ENCODE assay signal across 1 cellular context in the genomic region with DNA sequence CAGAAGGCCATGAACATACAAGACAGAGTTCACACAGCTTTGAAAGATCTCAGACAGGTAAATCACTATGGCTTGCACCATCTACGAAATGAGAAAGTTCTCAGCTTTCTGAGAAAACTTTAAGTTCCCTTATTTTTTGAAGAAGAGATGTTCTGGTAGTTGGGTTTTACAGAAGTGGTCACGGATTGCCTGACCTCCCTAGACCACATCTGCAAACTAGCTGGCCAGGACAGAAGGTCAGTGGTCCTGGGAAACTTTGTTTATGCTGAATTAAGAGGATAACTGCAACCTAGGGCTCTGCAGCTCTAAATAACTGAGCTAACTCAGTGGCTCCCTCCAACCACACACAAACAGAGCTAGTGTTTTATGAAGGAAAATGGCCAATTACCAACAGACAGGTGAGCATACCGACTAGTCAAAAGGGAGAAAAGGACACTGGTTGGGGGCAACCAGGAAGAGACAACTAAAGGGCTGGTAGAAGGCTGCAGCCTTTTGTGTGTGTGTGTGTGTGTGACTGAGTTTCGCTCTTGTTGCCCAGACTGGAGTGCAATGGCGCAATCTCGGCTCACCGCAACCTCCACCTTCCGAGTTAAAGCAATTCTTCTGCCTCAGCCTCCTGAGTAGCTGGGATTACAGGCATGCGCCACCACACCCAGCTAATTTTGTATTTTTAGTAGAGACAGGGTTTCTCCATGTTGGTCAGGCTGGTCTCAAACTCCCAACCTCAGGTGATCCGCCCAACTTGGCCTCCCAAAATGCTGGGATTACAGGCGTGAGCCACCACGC.
A peak's percentile ranks its signal among the peaks of the same experiment; 100 is the strongest.
TF ChIP-seq lines count a peak whose summit lies in the region.

No MANE protein-coding gene starts in this region.

TF ChIP-seq in GM12878, 131 proteins besides CTCF, POLR2A, EP300 and RAD21:
- TF ChIP-seq SPI1 (IDR thresholded peaks at IDR 0.05; ENCODE audit: borderline replicate concordance, insufficient read depth, low read depth, low read length) = peak; percentile 24; the same call in 1 of the 2 replicates
